ENCODE assay signal across 24 cellular contexts in the genomic region with DNA sequence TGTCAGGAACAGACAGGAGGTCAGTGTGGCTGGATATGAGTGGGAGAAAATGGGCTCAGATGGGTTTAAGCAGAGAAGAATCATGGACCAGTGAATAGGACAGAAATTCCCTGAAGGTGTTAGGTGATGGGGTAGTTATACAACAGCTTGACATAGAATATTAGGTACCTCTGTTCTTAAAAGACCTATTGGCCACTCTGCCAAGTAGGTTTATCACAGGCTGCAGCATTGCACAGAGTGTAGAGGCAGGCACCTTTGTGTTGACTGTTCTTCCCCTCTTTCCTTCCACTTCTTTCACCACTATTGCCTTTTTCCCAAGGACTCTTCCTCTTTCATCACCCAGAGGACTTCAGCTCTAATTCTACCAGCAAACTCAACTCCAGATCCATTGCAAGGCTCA.
"Had no signal": no experiment of that assay in that cellular context is flagged by ENCODE, and none has a peak within 500 bp of the region (broad histone marks: within the 10 kb centered on the region; RNA-seq: fewer than 3 reads in every experiment).

No MANE protein-coding gene starts in this region.

- H3K9me3 ChIP-seq: colonic mucosa, esophagus squamous epithelium, gastrocnemius medialis, gastroesophageal sphincter, heart left ventricle, heart right ventricle had no signal

- H3K9me3 Mint-ChIP-seq: dendritic cell treated with granulocyte-macrophage colony-stimulating factor and Interleukin-4, amounts not matched to agents 40 ng/mL and 50 ng/mL, for 4 days; effector memory CD8-positive, alpha-beta T cell; endodermal cell had no signal

- H3K4me3 Mint-ChIP-seq: dendritic cell treated with granulocyte-macrophage colony-stimulating factor and Interleukin-4, amounts not matched to agents 40 ng/mL and 50 ng/mL, for 4 days; effector memory CD8-positive, alpha-beta T cell; endodermal cell had no signal

- H3K36me3 ChIP-seq: colonic mucosa, esophagus squamous epithelium, gastrocnemius medialis, gastroesophageal sphincter, heart left ventricle, heart right ventricle had no signal

- H3K27ac Mint-ChIP-seq: dendritic cell treated with granulocyte-macrophage colony-stimulating factor and Interleukin-4, amounts not matched to agents 40 ng/mL and 50 ng/mL, for 4 days; effector memory CD8-positive, alpha-beta T cell; endodermal cell had no signal

- H3K27ac ChIP-seq: colonic mucosa, coronary artery, dorsolateral prefrontal cortex, epithelial cell of prostate, esophagus squamous epithelium, foreskin keratinocyte, gastrocnemius medialis, gastroesophageal sphincter, heart right ventricle had no signal

- H3K27me3 ChIP-seq: colonic mucosa, esophagus squamous epithelium, foreskin keratinocyte, gastrocnemius medialis, gastroesophageal sphincter, heart left ventricle, heart right ventricle had no signal

- H3K4me3 ChIP-seq: colonic mucosa, coronary artery, dorsolateral prefrontal cortex, esophagus squamous epithelium, gastrocnemius medialis, gastroesophageal sphincter, heart left ventricle, heart right ventricle had no signal

- H3K4me1 ChIP-seq: colonic mucosa, esophagus squamous epithelium, foreskin keratinocyte, gastrocnemius medialis, gastroesophageal sphincter, heart right ventricle had no signal

- DNase-seq: colonic mucosa; cortex of kidney; dermis blood vessel endothelial cell; dorsolateral prefrontal cortex; effector CD4-positive, alpha-beta T cell; effector CD8-positive, alpha-beta T cell; effector memory CD4-positive, alpha-beta T cell; effector memory CD8-positive, alpha-beta T cell; endodermal cell; erythroblast; esophagus squamous epithelium; foreskin fibroblast; foreskin keratinocyte; foreskin melanocyte; gastrocnemius medialis; glutamatergic neuron; head of caudate nucleus; heart left ventricle; heart right ventricle had no signal

- ATAC-seq: effector memory CD8-positive, alpha-beta T cell; esophagus mucosa; foreskin keratinocyte; gastrocnemius medialis; gastroesophageal sphincter; heart left ventricle; heart right ventricle had no signal
